Comparison of ENCODE assay signal across 34 cellular contexts in genomic region chr4:156227321-156227720, GRCh38.
DNase-seq lines count a peak whose midpoint lies in the region; ATAC-seq, FAIRE-seq and TF ChIP-seq lines count a peak whose summit lies in the region.
"Had no signal": no experiment of that assay in that cellular context is flagged by ENCODE, and none has a peak within 500 bp of the region (broad histone marks: within the 10 kb centered on the region; RNA-seq: fewer than 3 reads in every experiment).

No MANE protein-coding gene starts in this region.

- H4K91ac ChIP-seq in IMR-90 (ENCODE audit: insufficient read depth, low read depth, low read length), result no peak overlapping the region

- H3K9me3 ChIP-seq in HepG2 (ENCODE audit: low read length) (no peaks in the 10 kb centered on the region), right lobe of liver (no peaks in the 10 kb centered on the region), A549 (no peaks in the 10 kb centered on the region), IMR-90 (ENCODE audit: control insufficient read depth, insufficient read depth, low read length) (no peaks in the 10 kb centered on the region), prostate gland (no peaks in the 10 kb centered on the region)
- H3K9me3 ChIP-seq: BE2C; BLaER1; BLaER1 treated with 17β-estradiol and CSF1 and Interleukin-3, amounts not matched to agents 10 nM and 100 nM had no signal

- H3K4me1 ChIP-seq in HepG2 (ENCODE audit: insufficient read depth, low read length), result no peaks in the 10 kb centered on the region
- no peaks in the 10 kb centered on the region for H3K4me1 ChIP-seq in right lobe of liver
- no peaks in the 10 kb centered on the region for H3K4me1 ChIP-seq in A549
- H3K4me1 ChIP-seq in IMR-90 (ENCODE audit: control insufficient read depth, insufficient read depth, low read length), result no peaks in the 10 kb centered on the region
- H3K4me1 ChIP-seq in prostate gland (replicated peaks), result no peaks in the 10 kb centered on the region
- H3K4me1 ChIP-seq: BE2C; BLaER1; BLaER1 treated with 17β-estradiol and CSF1 and Interleukin-3, amounts not matched to agents 10 nM and 100 nM had no signal

- no peak for TF ChIP-seq RAD21 in HepG2 (CRISPR knock-in tag; IDR thresholded peaks at IDR 0.05)
- TF ChIP-seq RAD21 in A549 (conservative IDR thresholded peaks at IDR 0.05 in 1 of 2, IDR thresholded peaks at IDR 0.05 in 1 of 2), result no peak
- no peak for TF ChIP-seq RAD21 in IMR-90 (IDR thresholded peaks at IDR 0.05; ENCODE audit: low read length)

- no peak for ATAC-seq in HepG2
- no peak for ATAC-seq in right lobe of liver
- ATAC-seq in A549, result no peak
- no peak for ATAC-seq in IMR-90 (ENCODE audit: low read depth)
- no peak for ATAC-seq in HG03108 (IDR thresholded peaks at IDR 0.05; ENCODE audit: unreplicated experiment)
- ATAC-seq: CD8-positive, alpha-beta T cell had no signal

- H3K4ac ChIP-seq in IMR-90 (ENCODE audit: low read depth, low read length), result no peak overlapping the region

- in situ Hi-C loops in HepG2 (cut with HindIII; ENCODE audit: extremely low pct_ligation_motif_present, low pct_unique_long_range_greater_than_20kb) (no loop called here), IMR-90 (cut with MboI; ENCODE audit: low sequenced_read_pairs) (no loop called here)

- no peak overlapping the region for H3K18ac ChIP-seq in IMR-90 (ENCODE audit: low read depth, low read length)

- H3K23ac ChIP-seq in IMR-90 (ENCODE audit: low read depth, low read length), result no peak overlapping the region

- H2BK15ac ChIP-seq in IMR-90 (ENCODE audit: low read depth, low read length), result no peak overlapping the region

- BruUV-seq in HepG2 (replicated peaks; lab: Mats Ljungman, UMichigan), result no TSS peak
- no TSS peak for BruUV-seq in IMR-90 (replicated peaks; lab: Mats Ljungman, UMichigan)

- no peak overlapping the region for H2BK5ac ChIP-seq in IMR-90 (ENCODE audit: low read depth, low read length, poor library complexity, severe bottlenecking)

- H2AK9ac ChIP-seq in IMR-90 (replicated peaks; ENCODE audit: low read depth, low read length, poor library complexity), result no peak overlapping the region

- DNase-seq in HepG2 (ENCODE audit: low spot score), result no peak
- no peak for DNase-seq in right lobe of liver
- no peak for DNase-seq in A549 (ENCODE audit: low read depth in 1 of 2, low spot score in 1 of 2)
- DNase-seq in GM12892 (ENCODE audit: insufficient read length), result no peak
- no peak for DNase-seq in IMR-90
- no peak for DNase-seq in prostate gland (ENCODE audit: low spot score)
- DNase-seq in posterior cingulate gyrus, result no peak
- DNase-seq: 8988T; ACHN; AML-193; BE2C; C1 segment of cervical spinal cord; Caco-2; Calu3; CD4-positive, alpha-beta memory T cell; CD4-positive, alpha-beta T cell; CD4-positive, CD25-positive, alpha-beta regulatory T cell; CD8-positive, alpha-beta memory T cell; CD8-positive, alpha-beta T cell; COR-L47; DMS 273 treated with DMSO at 0.1 percent for 48 hours; DMS153; DMS53; DMS79; DMS79 treated with DMSO at 0.1 percent for 48 hours; DND-41; EL had no signal

- H3K27ac ChIP-seq in HepG2 (ENCODE audit: extremely low read length, insufficient read depth, low read length) (no peak overlapping the region), right lobe of liver (no peak overlapping the region), A549 (no peak overlapping the region), IMR-90 (ENCODE audit: insufficient read depth, low read length) (no peak overlapping the region), prostate gland (no peak overlapping the region)
- H3K27ac ChIP-seq: 22Rv1; BLaER1; BLaER1 treated with 17β-estradiol and CSF1 and Interleukin-3, amounts not matched to agents 10 nM and 100 nM; C4-2B had no signal

- no peak overlapping the region for H4K8ac ChIP-seq in IMR-90 (ENCODE audit: low read depth in 2 of 2, low read length in 2 of 2)

- H3K79me1 ChIP-seq in IMR-90 (ENCODE audit: low read depth in 1 of 2, low read length in 2 of 2), result no peaks in the 10 kb centered on the region

- no peak overlapping the region for H3K4me2 ChIP-seq in HepG2 (ENCODE audit: low read depth, low read length)
- no peak overlapping the region for H3K4me2 ChIP-seq in A549
- H3K4me2 ChIP-seq in IMR-90 (ENCODE audit: low read depth, low read length), result no peak overlapping the region
- H3K4me2 ChIP-seq: BLaER1; BLaER1 treated with 17β-estradiol and CSF1 and Interleukin-3, amounts not matched to agents 10 nM and 100 nM had no signal

- H3K9ac ChIP-seq in HepG2 (ENCODE audit: insufficient read depth, low read depth, low read length) (no peak overlapping the region), IMR-90 (ENCODE audit: low read depth, low read length) (no peak overlapping the region)
- H3K9ac ChIP-seq: BLaER1; BLaER1 treated with 17β-estradiol and CSF1 and Interleukin-3, amounts not matched to agents 10 nM and 100 nM had no signal

- H2BK120ac ChIP-seq in IMR-90 (ENCODE audit: low read depth, low read length), result no peak overlapping the region

- FAIRE-seq in HepG2 (lab: Jason Lieb, UNC) (no peak), A549 (lab: Jason Lieb, UNC) (no peak), GM12892 (lab: Jason Lieb, UNC) (peak; percentile 63)
- FAIRE-seq: A204.1, D721Med had no signal

- H3K56ac ChIP-seq in IMR-90 (ENCODE audit: extremely low read depth, insufficient read depth, low read length), result no peak overlapping the region

- POLR2A ChIA-PET in HepG2 (lab: Yijun Ruan, JAX), result no interaction called here
- POLR2A ChIA-PET in A549 (lab: Yijun Ruan, JAX), result no interaction called here
- POLR2A ChIA-PET in IMR-90 (lab: Charles Lee; ENCODE audit: unreplicated experiment), result no interaction called here

- CTCF ChIA-PET in HepG2 (lab: Yijun Ruan, JAX; ENCODE audit: low intra/inter-chr PET ratio, low total read pairs) (no interaction called here), A549 (lab: Yijun Ruan, JAX) (no interaction called here), IMR-90 (lab: Yijun Ruan, JAX) (no interaction called here)

- no peak overlapping the region for H3K14ac ChIP-seq in IMR-90 (replicated peaks; ENCODE audit: low read depth, low read length)

- TF ChIP-seq POLR2A in HepG2 (IDR thresholded peaks at IDR 0.05; ENCODE audit: insufficient read depth in 1 of 2, low read depth in 2 of 2, low read length in 2 of 2) (no peak), right lobe of liver (IDR thresholded peaks at IDR 0.05) (no peak), A549 (IDR thresholded peaks at IDR 0.05; ENCODE audit: low read length) (no peak), GM12892 (IDR thresholded peaks at IDR 0.05; ENCODE audit: low read depth, low read length) (no peak), IMR-90 (IDR thresholded peaks at IDR 0.05; ENCODE audit: low read depth, low read length) (no peak), prostate gland (IDR thresholded peaks at IDR 0.05) (no peak)

- no peak overlapping the region for H2AK5ac ChIP-seq in IMR-90 (ENCODE audit: low read depth, low read length)

- H4K5ac ChIP-seq in IMR-90 (ENCODE audit: low read depth, low read length), result no peak overlapping the region

- no peaks in the 10 kb centered on the region for H3K36me3 ChIP-seq in HepG2 (replicated peaks in 1 of 2; ENCODE audit: control insufficient read depth in 1 of 2, insufficient read depth in 2 of 2, low read length in 2 of 2)
- no peaks in the 10 kb centered on the region for H3K36me3 ChIP-seq in right lobe of liver
- no peaks in the 10 kb centered on the region for H3K36me3 ChIP-seq in IMR-90 (ENCODE audit: control insufficient read depth, insufficient read depth, low read length)
- no peaks in the 10 kb centered on the region for H3K36me3 ChIP-seq in prostate gland
- H3K36me3 ChIP-seq: BE2C; BLaER1; BLaER1 treated with 17β-estradiol and CSF1 and Interleukin-3, amounts not matched to agents 10 nM and 100 nM had no signal

- no peaks in the 10 kb centered on the region for H3K79me2 ChIP-seq in HepG2 (ENCODE audit: insufficient read depth, low read length)

- dilution Hi-C loops in IMR-90 (cut with HindIII; ENCODE audit: low sequenced_read_pairs, unreplicated experiment), result no loop called here

- H2AFZ ChIP-seq in HepG2 (ENCODE audit: low read length), result no peak overlapping the region
- no peak overlapping the region for H2AFZ ChIP-seq in IMR-90 (replicated peaks; ENCODE audit: low read length, poor library complexity)

- H4K20me1 ChIP-seq in HepG2 (ENCODE audit: insufficient read depth, low read length) (0 out of 2 replicates have a peak, but pooled peaks cover 2% of the 10 kb centered on the region), IMR-90 (ENCODE audit: insufficient read depth, low read length) (no peaks in the 10 kb centered on the region)
- H4K20me1 ChIP-seq: BLaER1; BLaER1 treated with 17β-estradiol and CSF1 and Interleukin-3, amounts not matched to agents 10 nM and 100 nM had no signal

- no peak overlapping the region for H2BK20ac ChIP-seq in IMR-90 (ENCODE audit: low read depth, low read length)

- H3K4me3 ChIP-seq in HepG2 (replicated peaks in 1 of 3; ENCODE audit: insufficient read depth in 1 of 3, low read depth in 2 of 3, low read length in 3 of 3), result no peak overlapping the region
- H3K4me3 ChIP-seq in right lobe of liver, result no peak overlapping the region
- H3K4me3 ChIP-seq in A549, result no peak overlapping the region
- no peak overlapping the region for H3K4me3 ChIP-seq in IMR-90 (ENCODE audit: insufficient read depth, low read depth, low read length)
- H3K4me3 ChIP-seq in prostate gland, result no peak overlapping the region
- H3K4me3 ChIP-seq: BLaER1; BLaER1 treated with 17β-estradiol and CSF1 and Interleukin-3, amounts not matched to agents 10 nM and 100 nM had no signal

- no peaks in the 10 kb centered on the region for H3K9me1 ChIP-seq in IMR-90 (ENCODE audit: insufficient read depth, low read length)

- H3K27me3 ChIP-seq in HepG2 (ENCODE audit: control insufficient read depth in 1 of 2, insufficient read depth in 2 of 2, low read length in 2 of 2) (no peaks in the 10 kb centered on the region), right lobe of liver (no peaks in the 10 kb centered on the region), IMR-90 (ENCODE audit: control insufficient read depth, insufficient read depth, low read length) (peaks cover 2% of the 10 kb centered on the region; the same call in 1 of the 2 replicates), prostate gland (replicated peaks; ENCODE audit: insufficient read depth) (no peaks in the 10 kb centered on the region)
- H3K27me3 ChIP-seq: BE2C; BLaER1; BLaER1 treated with 17β-estradiol and CSF1 and Interleukin-3, amounts not matched to agents 10 nM and 100 nM had no signal

- intact Hi-C loops in HepG2 (cut with micrococcal nuclease; ENCODE audit: unreplicated experiment), result no loop called here
- intact Hi-C loops in right lobe of liver (cut with DNase I), result no loop called here
- intact Hi-C loops in IMR-90 (cut with micrococcal nuclease), result no loop called here
- intact Hi-C loops in prostate gland (cut with DNase I), result no loop called here
- intact Hi-C loops in posterior cingulate gyrus (cut with DNase I), result no loop called here

- TF ChIP-seq EP300 in HepG2 (IDR thresholded peaks at IDR 0.05; ENCODE audit: low read depth in 2 of 2, low read length in 2 of 2) (no peak), HepG2 (CRISPR knock-in tag; IDR thresholded peaks at IDR 0.05; ENCODE audit: borderline replicate concordance) (no peak), A549 (IDR thresholded peaks at IDR 0.05) (no peak)

- TF ChIP-seq CTCF in HepG2 (CRISPR knock-in tag; IDR thresholded peaks at IDR 0.05), result no peak
- no peak for TF ChIP-seq CTCF in right lobe of liver (IDR thresholded peaks at IDR 0.05)
- TF ChIP-seq CTCF in A549 (IDR thresholded peaks at IDR 0.05), result no peak
- TF ChIP-seq CTCF in IMR-90 (conservative IDR thresholded peaks at IDR 0.05; ENCODE audit: low read depth, low read length), result no peak
- no peak for TF ChIP-seq CTCF in prostate gland (IDR thresholded peaks at IDR 0.05)
